ENCODE assay signal across 8 cellular contexts in genomic region chr5:80255425-80255751, GRCh38. TPM values are rescaled to one million over a fixed set of nuclear protein-coding genes. Genes with fewer than 3 reads are reported as not detected.
DNase-seq lines count a peak whose midpoint lies in the region; ATAC-seq and TF ChIP-seq lines count a peak whose summit lies in the region.

No MANE protein-coding gene starts in this region.

- H3K9me2 ChIP-seq in OCI-LY7 (ENCODE audit: insufficient read depth, low read length) = no peaks in the 10 kb centered on the region

- no peak overlapping the region for H2AFZ ChIP-seq in OCI-LY7 (ENCODE audit: low read length)

- H3K4me2 ChIP-seq in OCI-LY7 (ENCODE audit: low read length) = peak overlapping the region; percentile 84

- WGBS in psoas muscle, 3 donors = 0 to 1% (median 0%) methylated on average over 23 to 28 of the region's 28 CpGs

- POLR2A ChIA-PET in OCI-LY7 (lab: Charles Lee) = interaction anchor here (0.6 to 5.5 kb wide), 14 partner anchors 9 to 1898 kb away, joined by 3 to 62 read pairs (median 5); no protein-coding TSS in a partner anchor

- no peaks in the 10 kb centered on the region for H3K27me3 ChIP-seq in psoas muscle (ENCODE audit: insufficient read depth in 3 of 3, low read length in 2 of 3)

- in situ Hi-C loops in ACHN (cut with HindIII; ENCODE audit: low pct_ligation_motif_present, low pct_unique_long_range_greater_than_20kb, low sequenced_read_pairs) = no loop called here

- no peak for TF ChIP-seq CTCF in OCI-LY7 (conservative IDR thresholded peaks at IDR 0.05; ENCODE audit: low read length)
- TF ChIP-seq CTCF in psoas muscle (IDR thresholded peaks at IDR 0.05) = no peak

- H3K4me1 ChIP-seq in OCI-LY7 (ENCODE audit: insufficient read depth, low read length, poor library complexity, severe bottlenecking) = peaks cover 45% of the 10 kb centered on the region
- peaks cover 12% of the 10 kb centered on the region for H3K4me1 ChIP-seq in psoas muscle

- peaks cover 12% of the 10 kb centered on the region; the same call in 1 of the 2 replicates for H3K36me3 ChIP-seq in OCI-LY7 (ENCODE audit: insufficient read depth, low read length)
- no peaks in the 10 kb centered on the region for H3K36me3 ChIP-seq in psoas muscle (ENCODE audit: insufficient read depth in 1 of 2, low read depth in 1 of 2)

- BruUV-seq in OCI-LY7 (replicated peaks; lab: Mats Ljungman, UMichigan) = no TSS peak

- CTCF ChIA-PET in OCI-LY7 (lab: Charles Lee; ENCODE audit: unreplicated experiment) = no interaction called here

- H3K79me2 ChIP-seq in OCI-LY7 (ENCODE audit: insufficient read depth, low read depth, low read length) = peaks cover 65% of the 10 kb centered on the region

- peak; percentile 54 for DNase-seq in ACHN
- peak; percentile 45 for DNase-seq in OCI-LY7 (ENCODE audit: low spot score)
- peak in 41 of 58 donors; percentile 20 to 73 (median 55) for DNase-seq in anterior cingulate cortex (lab: John Stamatoyannopoulos, UW)
- DNase-seq in hepatic stellate cell (ENCODE audit: low spot score) = peak; percentile 73
- peak; percentile 67 to 79 for DNase-seq in psoas muscle
- no peak for DNase-seq in NCI-H1105 (lab: John Stamatoyannopoulos, UW)

- H3K9me3 ChIP-seq in OCI-LY7 (ENCODE audit: low read length) (no peaks in the 10 kb centered on the region), psoas muscle (no peaks in the 10 kb centered on the region)

- H3K4me3 ChIP-seq in OCI-LY7 (ENCODE audit: low read depth, low read length, poor library complexity, severe bottlenecking) = peak overlapping the region; percentile 88
- H3K4me3 ChIP-seq in psoas muscle = peak overlapping the region; percentile 94

- H3K27ac ChIP-seq in OCI-LY7 (ENCODE audit: low read depth, low read length, poor library complexity, severe bottlenecking) = peak overlapping the region; percentile 42
- H3K27ac ChIP-seq in psoas muscle = peak overlapping the region; percentile 95

- intact Hi-C loops in OCI-LY7 (cut with micrococcal nuclease; ENCODE audit: unreplicated experiment) = loop anchor here (10.0 kb wide), 1 partner anchor 271 kb away; no protein-coding TSS in a partner anchor
- intact Hi-C loops in psoas muscle (cut with DNase I) = loop anchor here (5.0 to 10.0 kb wide), 4 partner anchors 38 to 149 kb away; partner anchors contain the start of gene ZFYVE16 (in 1 of the 2)

- ATAC-seq in GM18517 (IDR thresholded peaks at IDR 0.05; ENCODE audit: unreplicated experiment) = peak; percentile 28
- ATAC-seq in HG03064 (IDR thresholded peaks at IDR 0.05; ENCODE audit: low read depth, unreplicated experiment) = peak; percentile 34
- ATAC-seq in psoas muscle = peak; percentile 66 to 68 (median 67)

- peaks cover 24% of the 10 kb centered on the region; the same call in 1 of the 2 replicates for H4K20me1 ChIP-seq in OCI-LY7 (ENCODE audit: insufficient read depth, low read length)

RNA-seq across cellular contexts. Expression of gene SERINC5, which starts 0.5 kb away (rescaled TPM):
- total RNA-seq in OCI-LY7 (2014; rRNA removed; shearing (Covaris generic)) = 21.6 and 31.2 TPM in 2 replicates
- total RNA-seq in OCI-LY7 (2022) (87.9 and 92.1 TPM in 2 replicates), psoas muscle (1 to 10 TPM; 2.7 to 8.6 (median 4.3) TPM)
- 1 to 10 TPM in 2 of 3 donors, under 1 TPM in 1; 0.70 to 1.8 (median 1.7) TPM for polyA plus RNA-seq in psoas muscle
